In the genomic region with DNA sequence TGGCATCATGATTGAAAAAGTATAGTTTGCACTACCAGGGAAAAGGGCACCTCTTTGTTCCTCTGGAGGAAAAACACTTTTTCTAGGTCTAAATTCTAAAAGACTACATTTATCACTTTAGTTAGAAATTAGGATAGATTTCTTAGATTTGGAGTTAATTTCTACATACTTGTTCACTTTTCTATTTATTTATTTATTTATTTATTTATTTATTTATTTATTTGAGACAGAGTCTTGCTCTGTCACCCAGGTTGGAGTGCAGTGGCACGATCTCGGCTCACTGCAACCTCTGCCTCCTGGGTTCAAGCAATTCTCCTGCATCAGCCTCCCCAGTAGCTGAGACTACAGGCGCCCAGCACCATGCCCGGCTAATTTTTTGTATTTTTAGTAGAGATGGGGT, we compare ENCODE assay signal across 4 cellular contexts. TPM values are rescaled to one million over a fixed set of nuclear protein-coding genes. Genes with fewer than 3 reads are reported as not detected.
DNase-seq lines count a peak whose midpoint lies in the region; ATAC-seq, FAIRE-seq and TF ChIP-seq lines count a peak whose summit lies in the region.
"Not testable (repeated sequence)": the region's sequence is repeated elsewhere in the genome, so short reads cannot be mapped to it uniquely, and the experiment has no call there.
"Had no signal": no experiment of that assay in that cellular context is flagged by ENCODE, and none has a peak within 500 bp of the region (broad histone marks: within the 10 kb centered on the region; RNA-seq: fewer than 3 reads in every experiment).

No MANE protein-coding gene starts in this region.

- CTCF ChIA-PET in A549 (lab: Yijun Ruan, JAX) (interaction anchor here (1.6 kb wide), 1 partner anchor 21 kb away, joined by 3 read pairs; no protein-coding TSS in a partner anchor), HEK293 (lab: Yijun Ruan, JAX) (interaction anchor here (1.5 kb wide), 1 partner anchor 32 kb away, joined by 4 read pairs; a partner anchor contains a TSS)

- not testable (repeated sequence) for H3K4me1 ChIP-seq in A549; HEK293 (ENCODE audit: control insufficient read depth, insufficient read depth, low read length)

- DNase-seq in A549 (ENCODE audit: low read depth in 1 of 2, low spot score in 1 of 2) = not testable (repeated sequence)

- not testable (repeated sequence) for H3K4me2 ChIP-seq in A549

- H3K27ac ChIP-seq in A549; HEK293 (ENCODE audit: extremely low read depth, low read depth, low read length): not testable (repeated sequence)

- TF ChIP-seq EP300 in A549 (IDR thresholded peaks at IDR 0.05) = not testable (repeated sequence)

- POLR2A ChIA-PET in A549 (lab: Yijun Ruan, JAX); HEK293 (lab: Yijun Ruan, JAX): not testable (repeated sequence)

- not testable (repeated sequence) for H3K36me3 ChIP-seq in HEK293 (ENCODE audit: control insufficient read depth in 2 of 2, insufficient read depth in 1 of 2, low read length in 2 of 2)

- TF ChIP-seq CTCF in A549 (IDR thresholded peaks at IDR 0.05); HEK293 (tag by site-specific recombination; IDR thresholded peaks at IDR 0.05): not testable (repeated sequence)

- not testable (repeated sequence) for H3K4me3 ChIP-seq in A549; HEK293 (ENCODE audit: low read depth, low read length)

- not testable (repeated sequence) for TF ChIP-seq POLR2A in A549 (IDR thresholded peaks at IDR 0.05; ENCODE audit: low read length)

- H3K9me3 ChIP-seq in A549; HEK293 (ENCODE audit: control insufficient read depth, insufficient read depth, low read depth, low read length): not testable (repeated sequence)

- TF ChIP-seq RAD21 in A549 (conservative IDR thresholded peaks at IDR 0.05 in 1 of 2, IDR thresholded peaks at IDR 0.05 in 1 of 2) = not testable (repeated sequence)

- FAIRE-seq in A549 (lab: Jason Lieb, UNC) = not testable (repeated sequence)

- 98% methylated on average over 4 of the region's 4 CpGs for WGBS in A549 (ENCODE audit: missing lambda C conversion rate)

- ATAC-seq in A549 = not testable (repeated sequence)

TF ChIP-seq in A549, 52 proteins besides CTCF, POLR2A, EP300 and RAD21:
- TF ChIP-seq ZC3H11A (IDR thresholded peaks at IDR 0.05) = peak; percentile 82

TF ChIP-seq in HEK293, 187 proteins besides CTCF, POLR2A, EP300 and RAD21 (continues in another document):
- TF ChIP-seq ZNF529 (tag by site-specific recombination; IDR thresholded peaks at IDR 0.05; ENCODE audit: insufficient replicate concordance) (peak; percentile 27), ZNF140 (tag by site-specific recombination; IDR thresholded peaks at IDR 0.05) (peak; percentile 77), ZNF394 (tag by site-specific recombination; IDR thresholded peaks at IDR 0.05; ENCODE audit: borderline replicate concordance) (peak; percentile 81; the same call in 1 of the 2 replicates), ZNF558 (tag by site-specific recombination; IDR thresholded peaks at IDR 0.05) (0 out of 2 replicates have a peak, but pooled peaks have one; percentile 42), ZNF341 (tag by site-specific recombination; IDR thresholded peaks at IDR 0.05; ENCODE audit: low read depth) (0 out of 2 replicates have a peak, but pooled peaks have one; percentile 14), ZNF555 (tag by site-specific recombination; conservative IDR thresholded peaks at IDR 0.05) (peak; percentile 83), ZNF292 (tag by site-specific recombination; IDR thresholded peaks at IDR 0.05; ENCODE audit: borderline replicate concordance, low read depth) (0 out of 2 replicates have a peak, but pooled peaks have one; percentile 15), ZNF623 (tag by site-specific recombination; IDR thresholded peaks at IDR 0.05) (peak; percentile 60), ZXDB (tag by site-specific recombination; IDR thresholded peaks at IDR 0.05) (peak; percentile 26; the same call in 1 of the 2 replicates), ZBTB8A (tag by site-specific recombination; IDR thresholded peaks at IDR 0.05) (peak; percentile 65), ZNF426 (tag by site-specific recombination; IDR thresholded peaks at IDR 0.05) (peak; percentile 73), ZNF560 (tag by site-specific recombination; IDR thresholded peaks at IDR 0.05; ENCODE audit: borderline replicate concordance) (peak; percentile 64; the same call in 1 of the 2 replicates), ZNF629 (tag by site-specific recombination; IDR thresholded peaks at IDR 0.05) (0 out of 2 replicates have a peak, but pooled peaks have one; percentile 20), ZNF510 (tag by site-specific recombination; IDR thresholded peaks at IDR 0.05; ENCODE audit: insufficient replicate concordance) (peak; percentile 50)
- TF ChIP-seq, protein P1, sequence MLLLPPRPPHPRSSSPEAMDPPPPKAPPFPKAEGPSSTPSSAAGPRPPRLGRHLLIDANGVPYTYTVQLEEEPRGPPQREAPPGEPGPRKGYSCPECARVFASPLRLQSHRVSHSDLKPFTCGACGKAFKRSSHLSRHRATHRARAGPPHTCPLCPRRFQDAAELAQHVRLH (tag by site-specific recombination; IDR thresholded peaks at IDR 0.05) = 0 out of 2 replicates have a peak, but pooled peaks have one; percentile 16
- TF ChIP-seq, protein P2, sequence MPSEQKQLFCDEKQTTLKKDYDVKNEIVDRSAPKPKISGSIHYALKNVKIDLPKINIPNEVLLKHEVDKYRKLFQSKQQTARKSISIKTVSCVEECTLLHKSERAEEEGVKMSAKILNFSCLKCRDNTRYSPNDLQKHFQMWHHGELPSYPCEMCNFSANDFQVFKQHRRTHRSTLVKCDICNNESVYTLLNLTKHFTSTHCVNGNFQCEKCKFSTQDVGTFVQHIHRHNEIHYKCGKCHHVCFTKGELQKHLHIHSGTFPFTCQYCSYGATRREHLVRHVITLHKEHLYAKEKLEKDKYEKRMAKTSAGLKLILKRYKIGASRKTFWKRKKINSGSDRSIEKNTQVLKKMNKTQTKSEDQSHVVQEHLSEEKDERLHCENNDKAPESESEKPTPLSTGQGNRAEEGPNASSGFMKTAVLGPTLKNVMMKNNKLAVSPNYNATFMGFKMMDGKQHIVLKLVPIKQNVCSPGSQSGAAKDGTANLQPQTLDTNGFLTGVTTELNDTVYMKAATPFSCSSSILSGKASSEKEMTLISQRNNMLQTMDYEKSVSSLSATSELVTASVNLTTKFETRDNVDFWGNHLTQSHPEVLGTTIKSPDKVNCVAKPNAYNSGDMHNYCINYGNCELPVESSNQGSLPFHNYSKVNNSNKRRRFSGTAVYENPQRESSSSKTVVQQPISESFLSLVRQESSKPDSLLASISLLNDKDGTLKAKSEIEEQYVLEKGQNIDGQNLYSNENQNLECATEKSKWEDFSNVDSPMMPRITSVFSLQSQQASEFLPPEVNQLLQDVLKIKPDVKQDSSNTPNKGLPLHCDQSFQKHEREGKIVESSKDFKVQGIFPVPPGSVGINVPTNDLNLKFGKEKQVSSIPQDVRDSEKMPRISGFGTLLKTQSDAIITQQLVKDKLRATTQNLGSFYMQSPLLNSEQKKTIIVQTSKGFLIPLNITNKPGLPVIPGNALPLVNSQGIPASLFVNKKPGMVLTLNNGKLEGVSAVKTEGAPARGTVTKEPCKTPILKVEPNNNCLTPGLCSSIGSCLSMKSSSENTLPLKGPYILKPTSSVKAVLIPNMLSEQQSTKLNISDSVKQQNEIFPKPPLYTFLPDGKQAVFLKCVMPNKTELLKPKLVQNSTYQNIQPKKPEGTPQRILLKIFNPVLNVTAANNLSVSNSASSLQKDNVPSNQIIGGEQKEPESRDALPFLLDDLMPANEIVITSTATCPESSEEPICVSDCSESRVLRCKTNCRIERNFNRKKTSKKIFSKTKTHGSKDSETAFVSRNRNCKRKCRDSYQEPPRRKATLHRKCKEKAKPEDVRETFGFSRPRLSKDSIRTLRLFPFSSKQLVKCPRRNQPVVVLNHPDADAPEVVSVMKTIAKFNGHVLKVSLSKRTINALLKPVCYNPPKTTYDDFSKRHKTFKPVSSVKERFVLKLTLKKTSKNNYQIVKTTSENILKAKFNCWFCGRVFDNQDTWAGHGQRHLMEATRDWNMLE (tag by site-specific recombination; conservative IDR thresholded peaks at IDR 0.05; ENCODE audit: low read depth) = peak; percentile 85
- TF ChIP-seq, protein P3, sequence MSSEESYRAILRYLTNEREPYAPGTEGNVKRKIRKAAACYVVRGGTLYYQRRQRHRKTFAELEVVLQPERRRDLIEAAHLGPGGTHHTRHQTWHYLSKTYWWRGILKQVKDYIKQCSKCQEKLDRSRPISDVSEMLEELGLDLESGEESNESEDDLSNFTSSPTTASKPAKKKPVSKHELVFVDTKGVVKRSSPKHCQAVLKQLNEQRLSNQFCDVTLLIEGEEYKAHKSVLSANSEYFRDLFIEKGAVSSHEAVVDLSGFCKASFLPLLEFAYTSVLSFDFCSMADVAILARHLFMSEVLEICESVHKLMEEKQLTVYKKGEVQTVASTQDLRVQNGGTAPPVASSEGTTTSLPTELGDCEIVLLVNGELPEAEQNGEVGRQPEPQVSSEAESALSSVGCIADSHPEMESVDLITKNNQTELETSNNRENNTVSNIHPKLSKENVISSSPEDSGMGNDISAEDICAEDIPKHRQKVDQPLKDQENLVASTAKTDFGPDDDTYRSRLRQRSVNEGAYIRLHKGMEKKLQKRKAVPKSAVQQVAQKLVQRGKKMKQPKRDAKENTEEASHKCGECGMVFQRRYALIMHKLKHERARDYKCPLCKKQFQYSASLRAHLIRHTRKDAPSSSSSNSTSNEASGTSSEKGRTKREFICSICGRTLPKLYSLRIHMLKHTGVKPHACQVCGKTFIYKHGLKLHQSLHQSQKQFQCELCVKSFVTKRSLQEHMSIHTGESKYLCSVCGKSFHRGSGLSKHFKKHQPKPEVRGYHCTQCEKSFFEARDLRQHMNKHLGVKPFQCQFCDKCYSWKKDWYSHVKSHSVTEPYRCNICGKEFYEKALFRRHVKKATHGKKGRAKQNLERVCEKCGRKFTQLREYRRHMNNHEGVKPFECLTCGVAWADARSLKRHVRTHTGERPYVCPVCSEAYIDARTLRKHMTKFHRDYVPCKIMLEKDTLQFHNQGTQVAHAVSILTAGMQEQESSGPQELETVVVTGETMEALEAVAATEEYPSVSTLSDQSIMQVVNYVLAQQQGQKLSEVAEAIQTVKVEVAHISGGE (tag by site-specific recombination; conservative IDR thresholded peaks at IDR 0.05; ENCODE audit: low read depth) = peak; percentile 81

RNA-seq across cellular contexts. Expression of a gene that starts 32.2 kb away (rescaled TPM):
- polyA plus RNA-seq in A549 (2011; rRNA removed) = 127 and 140 TPM in 2 replicates
- polyA plus RNA-seq in A549 (2012; cell fraction: cytosol; rRNA removed) = 12.1 and 13.0 TPM in 2 replicates
- 33.8 and 37.1 TPM in 2 replicates for polyA plus RNA-seq in A549 (2012; cell fraction: nucleus; rRNA removed)
- polyA plus RNA-seq in A549 (2017; fragmentation: RNase III; extraction: RNeasy Plus Mini Kit Qiagen cat#74134 plus additional on column Dnase treatment) = 6.9 to 12.3 TPM (median 8.2 TPM) in 3 replicates
- polyA minus RNA-seq in A549 (2011; rRNA and poly(A)+ RNA removed) = 109 and 110 TPM in 2 replicates
- polyA plus RNA-seq: CD4-positive, alpha-beta memory T cell; CD8-positive, alpha-beta memory T cell had no signal
